1 cellular context compared by ENCODE assay signal in genomic region chr6:86357877-86358276, GRCh38.
A peak's percentile ranks its signal among the peaks of the same experiment; 100 is the strongest.
TF ChIP-seq lines count a peak whose summit lies in the region.

No MANE protein-coding gene starts in this region.

TF ChIP-seq in GM23338, 12 proteins besides CTCF, POLR2A, EP300 and RAD21 (continued from another document):
- no peak for TF ChIP-seq ZNF462 (CRISPR knock-in tag; IDR thresholded peaks at IDR 0.05)
- no peak for TF ChIP-seq NANOG (IDR thresholded peaks at IDR 0.05; ENCODE audit: borderline replicate concordance)
- TF ChIP-seq REST (IDR thresholded peaks at IDR 0.05; ENCODE audit: unreplicated experiment) = peak; percentile 80
- no peak for TF ChIP-seq ZNF114 (CRISPR knock-in tag; IDR thresholded peaks at IDR 0.05)
- no peak for TF ChIP-seq ZNF331 (CRISPR knock-in tag; IDR thresholded peaks at IDR 0.05; ENCODE audit: low read depth)
